Comparison of ENCODE assay signal across 20 cellular contexts in genomic region chr17:40337351-40337750, GRCh38. TPM values are rescaled to one million over a fixed set of nuclear protein-coding genes. Genes with fewer than 3 reads are reported as not detected.
DNase-seq lines count a peak whose midpoint lies in the region; ATAC-seq and TF ChIP-seq lines count a peak whose summit lies in the region.
"Had no signal": no experiment of that assay in that cellular context is flagged by ENCODE, and none has a peak within 500 bp of the region (broad histone marks: within the 10 kb centered on the region; RNA-seq: fewer than 3 reads in every experiment).

No MANE protein-coding gene starts in this region.

- no peak for TF ChIP-seq POLR2A in body of pancreas (IDR thresholded peaks at IDR 0.05)

- peaks cover 41 to 63% of the 10 kb centered on the region in 2 donors for H3K36me3 Mint-ChIP-seq in CD14-positive monocyte
- H3K36me3 Mint-ChIP-seq in CD4-positive, alpha-beta memory T cell = peaks cover 19 to 34% of the 10 kb centered on the region in 2 donors
- H3K36me3 Mint-ChIP-seq in activated naive CD8-positive, alpha-beta T cell treated with anti-CD3 and anti-CD28 coated beads, Interleukin-2, amount 10 ng/mL, durations not matched to agents 7 days and 5 days = peaks cover 48% of the 10 kb centered on the region
- peaks cover 4% of the 10 kb centered on the region for H3K36me3 Mint-ChIP-seq in progenitor cell of endocrine pancreas (ENCODE audit: insufficient read depth)
- H3K36me3 Mint-ChIP-seq in Caco-2 (ENCODE audit: insufficient read depth, unreplicated experiment) = peaks cover 12% of the 10 kb centered on the region

- POLR2A ChIA-PET in CD4-positive, alpha-beta memory T cell (lab: Charles Lee; ENCODE audit: partially characterized antibody) = interaction anchor here (29.0 kb wide), 1 partner anchor 23 kb away, joined by 1054 read pairs; the partner anchor contains the start of gene RARA
- POLR2A ChIA-PET in activated naive CD8-positive, alpha-beta T cell treated with anti-CD3 and anti-CD28 coated beads, Interleukin-2, amount 10 ng/mL, durations not matched to agents 7 days and 5 days (lab: Charles Lee) = interaction anchor here (2.9 kb wide), 1 partner anchor 12 kb away, joined by 10 read pairs; no protein-coding TSS in a partner anchor
- POLR2A ChIA-PET in Caco-2 (lab: Charles Lee) = no interaction called here

- no peaks in the 10 kb centered on the region for H3K27me3 ChIP-seq in CD4-positive, alpha-beta memory T cell (ENCODE audit: insufficient read depth, low read length)
- H3K27me3 ChIP-seq in Caco-2 (replicated peaks; ENCODE audit: control insufficient read depth, insufficient read depth, low read length) (no peaks in the 10 kb centered on the region), body of pancreas (no peaks in the 10 kb centered on the region)
- H3K27me3 ChIP-seq: right lobe of liver, suprapubic skin had no signal

- no peak overlapping the region for H3K4me3 ChIP-seq in CD4-positive, alpha-beta memory T cell (ENCODE audit: low read length in 2 of 2)
- H3K4me3 ChIP-seq in Caco-2 (ENCODE audit: low read depth, low read length) = no peak overlapping the region
- no peak overlapping the region for H3K4me3 ChIP-seq in body of pancreas
- H3K4me3 ChIP-seq: right lobe of liver, suprapubic skin had no signal

- H3K4me1 Mint-ChIP-seq in CD14-positive monocyte = peaks cover 83% of the 10 kb centered on the region
- H3K4me1 Mint-ChIP-seq in CD4-positive, alpha-beta memory T cell = peaks cover 41 to 77% (median 63%) of the 10 kb centered on the region in 4 donors
- peaks cover 59% of the 10 kb centered on the region for H3K4me1 Mint-ChIP-seq in activated naive CD8-positive, alpha-beta T cell treated with anti-CD3 and anti-CD28 coated beads, Interleukin-2, amount 10 ng/mL, durations not matched to agents 7 days and 5 days
- peaks cover 44% of the 10 kb centered on the region for H3K4me1 Mint-ChIP-seq in progenitor cell of endocrine pancreas (ENCODE audit: low read depth)
- H3K4me1 Mint-ChIP-seq in Caco-2 (ENCODE audit: low read depth, unreplicated experiment) = peaks cover 25% of the 10 kb centered on the region

- H3K4me3 Mint-ChIP-seq in CD14-positive monocyte = peak overlapping the region in 1 of 2 donors; percentile 48
- peak overlapping the region in 2 of 8 donors; percentile 30 to 31 for H3K4me3 Mint-ChIP-seq in CD4-positive, alpha-beta memory T cell
- H3K4me3 Mint-ChIP-seq in activated naive CD8-positive, alpha-beta T cell treated with anti-CD3 and anti-CD28 coated beads, Interleukin-2, amount 10 ng/mL, durations not matched to agents 7 days and 5 days = no peak overlapping the region
- no peak overlapping the region for H3K4me3 Mint-ChIP-seq in progenitor cell of endocrine pancreas (ENCODE audit: low read depth)
- no peak overlapping the region for H3K4me3 Mint-ChIP-seq in Caco-2 (ENCODE audit: unreplicated experiment)
- H3K4me3 Mint-ChIP-seq: activated T-helper 1 cell treated with anti-CD3 and anti-CD28 coated beads, Interleukin-12 subunit alpha, Interleukin-12 subunit beta, Interleukin-2, Interleukin-4 antibody, amounts not matched to agents 30 ng/mL and 10 ng/mL and 1 ng/mL, durations not matched to agents 14 hours and 24 hours and 36 hours had no signal

- ATAC-seq in activated naive CD8-positive, alpha-beta T cell treated with anti-CD3 and anti-CD28 coated beads, Interleukin-2, amount 10 ng/mL, durations not matched to agents 7 days and 5 days (ENCODE audit: low read depth) = no peak
- ATAC-seq in body of pancreas = no peak
- ATAC-seq: esophagus mucosa, right lobe of liver had no signal

- no peak for DNase-seq in CD14-positive monocyte (ENCODE audit: low spot score)
- no peak for DNase-seq in CD4-positive, alpha-beta memory T cell
- DNase-seq in activated naive CD8-positive, alpha-beta T cell treated with anti-CD3 and anti-CD28 coated beads, Interleukin-2, amount 10 ng/mL, durations not matched to agents 7 days and 5 days = no peak
- no peak for DNase-seq in progenitor cell of endocrine pancreas (ENCODE audit: low spot score, unreplicated experiment)
- DNase-seq in GOT3 (lab: John Stamatoyannopoulos, UW) = no peak
- no peak for DNase-seq in Caco-2
- DNase-seq in body of pancreas = no peak
- DNase-seq: activated CD4-positive, alpha-beta T cell treated with anti-CD3 and anti-CD28 coated beads for 1 hour; dermis blood vessel endothelial cell; DMS79; HCEC 1CT; NCI-H146; NCI-H345; occipital lobe; right lobe of liver; SHP77 treated with DMSO at 0.1 percent for 48 hours had no signal

- BruUV-seq in Caco-2 (replicated peaks; lab: Mats Ljungman, UMichigan) = no TSS peak

- TF ChIP-seq CTCF in CD14-positive monocyte (IDR thresholded peaks at IDR 0.05) (no peak), progenitor cell of endocrine pancreas (IDR thresholded peaks at IDR 0.05; ENCODE audit: unreplicated experiment) (no peak), Caco-2 (IDR thresholded peaks at IDR 0.05; ENCODE audit: insufficient read depth in 1 of 2, low read depth in 1 of 2, low read length in 1 of 2, severe bottlenecking in 1 of 2, unreplicated experiment in 1 of 2) (no peak), body of pancreas (IDR thresholded peaks at IDR 0.05) (no peak)

- peaks cover 74% of the 10 kb centered on the region for H3K4me1 ChIP-seq in CD4-positive, alpha-beta memory T cell (ENCODE audit: insufficient read depth, low read length)
- H3K4me1 ChIP-seq in Caco-2 = peaks cover 18% of the 10 kb centered on the region
- peaks cover 50% of the 10 kb centered on the region for H3K4me1 ChIP-seq in body of pancreas

- intact Hi-C loops in CD14-positive monocyte (cut with micrococcal nuclease) (no loop called here), Caco-2 (cut with micrococcal nuclease; ENCODE audit: unreplicated experiment) (no loop called here), body of pancreas (cut with DNase I) (no loop called here)
- intact Hi-C loops in CD4-positive, alpha-beta memory T cell (cut with micrococcal nuclease) = no loop called here

- H3K9me3 Mint-ChIP-seq in CD14-positive monocyte (peaks cover 0 to 4% (median 0%) of the 10 kb centered on the region in 7 donors), progenitor cell of endocrine pancreas (ENCODE audit: low read depth) (no peaks in the 10 kb centered on the region), Caco-2 (ENCODE audit: unreplicated experiment) (no peaks in the 10 kb centered on the region)
- H3K9me3 Mint-ChIP-seq in CD4-positive, alpha-beta memory T cell = no peaks in the 10 kb centered on the region
- H3K9me3 Mint-ChIP-seq in activated naive CD8-positive, alpha-beta T cell treated with anti-CD3 and anti-CD28 coated beads, Interleukin-2, amount 10 ng/mL, durations not matched to agents 7 days and 5 days = peaks cover 1% of the 10 kb centered on the region
- H3K9me3 Mint-ChIP-seq: activated T-helper 1 cell treated with anti-CD3 and anti-CD28 coated beads, Interleukin-12 subunit alpha, Interleukin-12 subunit beta, Interleukin-2, Interleukin-4 antibody, amounts not matched to agents 30 ng/mL and 10 ng/mL and 1 ng/mL, durations not matched to agents 14 hours and 24 hours and 36 hours had no signal

- 79 to 89% methylated on average over 8 of the region's 8 CpGs for WGBS in body of pancreas, 2 donors

- H3K9me3 ChIP-seq in CD4-positive, alpha-beta memory T cell (ENCODE audit: control insufficient read depth in 1 of 2, low read length in 2 of 2) = no peaks in the 10 kb centered on the region
- no peaks in the 10 kb centered on the region for H3K9me3 ChIP-seq in Caco-2
- no peaks in the 10 kb centered on the region for H3K9me3 ChIP-seq in body of pancreas
- H3K9me3 ChIP-seq: right lobe of liver, suprapubic skin had no signal

- H3K27ac Mint-ChIP-seq in CD14-positive monocyte (peak overlapping the region; percentile 82 to 97 (median 88)), progenitor cell of endocrine pancreas (peak overlapping the region; percentile 16), Caco-2 (ENCODE audit: unreplicated experiment) (no peak overlapping the region)
- H3K27ac Mint-ChIP-seq in CD4-positive, alpha-beta memory T cell = peak overlapping the region; percentile 60 to 91 (median 76)
- peak overlapping the region; percentile 81 for H3K27ac Mint-ChIP-seq in activated naive CD8-positive, alpha-beta T cell treated with anti-CD3 and anti-CD28 coated beads, Interleukin-2, amount 10 ng/mL, durations not matched to agents 7 days and 5 days

- H3K27ac ChIP-seq in CD4-positive, alpha-beta memory T cell (ENCODE audit: low read depth, low read length) = no peak overlapping the region
- H3K27ac ChIP-seq in body of pancreas = no peak overlapping the region
- H3K27ac ChIP-seq: right lobe of liver, suprapubic skin had no signal

- H3K27me3 Mint-ChIP-seq in CD14-positive monocyte (ENCODE audit: low read depth in 3 of 3) (peaks cover 0 to 4% (median 1%) of the 10 kb centered on the region in 3 donors), progenitor cell of endocrine pancreas (no peaks in the 10 kb centered on the region), Caco-2 (ENCODE audit: insufficient read depth, unreplicated experiment) (no peaks in the 10 kb centered on the region)
- H3K27me3 Mint-ChIP-seq in CD4-positive, alpha-beta memory T cell = no peaks in the 10 kb centered on the region
- no peaks in the 10 kb centered on the region for H3K27me3 Mint-ChIP-seq in activated naive CD8-positive, alpha-beta T cell treated with anti-CD3 and anti-CD28 coated beads, Interleukin-2, amount 10 ng/mL, durations not matched to agents 7 days and 5 days

- CTCF ChIA-PET in CD4-positive, alpha-beta memory T cell (lab: Charles Lee; ENCODE audit: partially characterized antibody) = interaction anchor here (0.8 to 1.6 kb wide), 4 partner anchors 16 to 30 kb away, joined by 3 to 5 read pairs (median 4); no protein-coding TSS in a partner anchor
- CTCF ChIA-PET in Caco-2 (lab: Charles Lee) = no interaction called here

- peaks cover 10% of the 10 kb centered on the region for H3K36me3 ChIP-seq in CD4-positive, alpha-beta memory T cell (ENCODE audit: insufficient read depth, low read length)
- H3K36me3 ChIP-seq in Caco-2 (ENCODE audit: control insufficient read depth, insufficient read depth, low read length) (no peaks in the 10 kb centered on the region), body of pancreas (replicated peaks in 1 of 2; ENCODE audit: insufficient read depth in 1 of 2, low read depth in 2 of 2) (no peaks in the 10 kb centered on the region)
- H3K36me3 ChIP-seq: right lobe of liver, suprapubic skin had no signal

RNA-seq across cellular contexts. Expression of gene GJD3, which starts 27.2 kb away (rescaled TPM):
- polyA plus RNA-seq in CD14-positive monocyte = not detected
- total RNA-seq in CD4-positive, alpha-beta memory T cell = not detected
- polyA plus RNA-seq in CD4-positive, alpha-beta memory T cell = not detected
- under 1 TPM in 1 of 2 experiments, not detected in 1; 0.48 TPM for total RNA-seq in activated naive CD8-positive, alpha-beta T cell treated with anti-CD3 and anti-CD28 coated beads, Interleukin-2, amount 10 ng/mL, durations not matched to agents 7 days and 5 days
- not detected in 2 replicates for total RNA-seq in progenitor cell of endocrine pancreas
- total RNA-seq in Caco-2 (2022) = not detected in 2 replicates
- total RNA-seq in body of pancreas = 1 to 10 TPM in 1 of 2 donors, not detected in 1; 1.3 TPM
- total RNA-seq: M059J had no signal

RNA-seq across cellular contexts. Expression of gene RARA, which starts 28.4 kb away (rescaled TPM):
- polyA plus RNA-seq in CD14-positive monocyte = 10 to 100 TPM; 14.9 to 29.4 TPM
- 10 to 100 TPM; 54.1 to 54.5 TPM for total RNA-seq in CD4-positive, alpha-beta memory T cell
- polyA plus RNA-seq in CD4-positive, alpha-beta memory T cell = 10 to 100 TPM in 1 of 2 donors, 1 to 10 TPM in 1; 5.1 to 20.7 TPM
- 10 to 100 TPM; 51.7 to 53.6 TPM for total RNA-seq in activated naive CD8-positive, alpha-beta T cell treated with anti-CD3 and anti-CD28 coated beads, Interleukin-2, amount 10 ng/mL, durations not matched to agents 7 days and 5 days
- total RNA-seq in progenitor cell of endocrine pancreas = 50.8 and 51.3 TPM in 2 replicates
- 26.6 and 27.6 TPM in 2 replicates for total RNA-seq in Caco-2 (2022)
- 10 to 100 TPM; 11.4 to 13.8 TPM for total RNA-seq in body of pancreas

RNA-seq across cellular contexts. Expression of gene CDC6, which starts 49.7 kb away (rescaled TPM):
- under 1 TPM in 1 of 2 donors, not detected in 1; 0.11 TPM for polyA plus RNA-seq in CD14-positive monocyte
- total RNA-seq in CD4-positive, alpha-beta memory T cell = 1 to 10 TPM in 1 of 2 experiments, under 1 TPM in 1; 0.72 to 2.1 TPM
- polyA plus RNA-seq in CD4-positive, alpha-beta memory T cell = under 1 TPM; 0.61 to 0.87 TPM
- total RNA-seq in activated naive CD8-positive, alpha-beta T cell treated with anti-CD3 and anti-CD28 coated beads, Interleukin-2, amount 10 ng/mL, durations not matched to agents 7 days and 5 days = 10 to 100 TPM; 67.9 to 75.2 TPM
- 35.7 and 38.5 TPM in 2 replicates for total RNA-seq in progenitor cell of endocrine pancreas
- total RNA-seq in Caco-2 (2022) = 86.1 and 96.4 TPM in 2 replicates
- total RNA-seq in body of pancreas = under 1 TPM; 0.66 to 0.78 TPM

Comparison
In these comparisons a context has a peak if more than half of its experiments do, and no peak if none do; other contexts are left out.
1. RNA of gene CDC6, which starts 49.7 kb away (total RNA-seq): 86.1 to 96.4 TPM in Caco-2, 67.9 to 75.2 TPM in activated naive CD8-positive, alpha-beta T cell treated with anti-CD3 and anti-CD28 coated beads, Interleukin-2, amount 10 ng/mL, durations not matched to agents 7 days and 5 days and 35.7 to 38.5 TPM in progenitor cell of endocrine pancreas; 0.72 to 2.1 TPM in CD4-positive, alpha-beta memory T cell and 0.66 to 0.78 TPM in body of pancreas; every median in the first group is over 10 times any median in the second.